In genomic region chr6:137216875-137217553, GRCh38 we compare ENCODE assay signal across 1 cellular context.
TF ChIP-seq lines count a peak whose summit lies in the region.

No MANE protein-coding gene starts in this region.

TF ChIP-seq in GM12878, 131 proteins besides CTCF, POLR2A, EP300 and RAD21:
- TF ChIP-seq SMAD1 (IDR thresholded peaks at IDR 0.05; ENCODE audit: low read depth, partially characterized antibody) = no peak
- peak; percentile 92 for TF ChIP-seq MLLT1 (IDR thresholded peaks at IDR 0.05)
- no peak for TF ChIP-seq ELK1 (IDR thresholded peaks at IDR 0.05; ENCODE audit: low read depth, low read length)
- no peak for TF ChIP-seq EGR1 (IDR thresholded peaks at IDR 0.05; ENCODE audit: borderline replicate concordance in 1 of 2, low read depth in 2 of 2, low read length in 2 of 2)
- 0 out of 2 replicates have a peak, but pooled peaks have one; percentile 18 for TF ChIP-seq NKRF (conservative IDR thresholded peaks at IDR 0.05)
- TF ChIP-seq MTA3 (IDR thresholded peaks at IDR 0.05; ENCODE audit: borderline replicate concordance, low read length) = peak; percentile 27; the same call in 1 of the 2 replicates
- TF ChIP-seq YY1 (IDR thresholded peaks at IDR 0.05; ENCODE audit: low read depth, low read length) = no peak
- TF ChIP-seq CREB1 (IDR thresholded peaks at IDR 0.05; ENCODE audit: low read depth) = 0 out of 2 replicates have a peak, but pooled peaks have one; percentile 13
- TF ChIP-seq SPI1 (IDR thresholded peaks at IDR 0.05; ENCODE audit: borderline replicate concordance, insufficient read depth, low read depth, low read length) = no peak
- no peak for TF ChIP-seq ZNF274 (IDR thresholded peaks at IDR 0.05; ENCODE audit: insufficient read depth, insufficient read length)
- peak; percentile 51 for TF ChIP-seq ATF7 (IDR thresholded peaks at IDR 0.05; ENCODE audit: low read depth)
- no peak for TF ChIP-seq ZNF622 (IDR thresholded peaks at IDR 0.05)
- peak; percentile 12; the same call in 1 of the 2 replicates for TF ChIP-seq LARP7 (IDR thresholded peaks at IDR 0.05)
- TF ChIP-seq CBX3 (IDR thresholded peaks at IDR 0.05; ENCODE audit: borderline replicate concordance, low read depth) = no peak
- no peak for TF ChIP-seq RFX5 (IDR thresholded peaks at IDR 0.05; ENCODE audit: low read depth, low read length)
- 0 out of 2 replicates have a peak, but pooled peaks have one; percentile 8 for TF ChIP-seq SIN3A (IDR thresholded peaks at IDR 0.05; ENCODE audit: low read depth, low read length)
- TF ChIP-seq SREBF1 (IDR thresholded peaks at IDR 0.05; ENCODE audit: low read length) = no peak
- no peak for TF ChIP-seq NFIC (IDR thresholded peaks at IDR 0.05; ENCODE audit: low read depth, low read length)
- TF ChIP-seq ZBTB33 (IDR thresholded peaks at IDR 0.05) = no peak
- no peak for TF ChIP-seq KDM1A (IDR thresholded peaks at IDR 0.05; ENCODE audit: borderline replicate concordance)
- TF ChIP-seq ZNF687 (IDR thresholded peaks at IDR 0.05) = peak; percentile 42
- no peak for TF ChIP-seq ZBED1 (IDR thresholded peaks at IDR 0.05; ENCODE audit: borderline replicate concordance)
- TF ChIP-seq ZZZ3 (IDR thresholded peaks at IDR 0.05; ENCODE audit: control insufficient read depth, insufficient read length, low read depth) = no peak
- no peak for TF ChIP-seq HSF1 (IDR thresholded peaks at IDR 0.05; ENCODE audit: low read depth, low read length)
- 0 out of 2 replicates have a peak, but pooled peaks have one; percentile 32 for TF ChIP-seq NR2F1 (conservative IDR thresholded peaks at IDR 0.05)
- peak; percentile 30 for TF ChIP-seq SKIL (IDR thresholded peaks at IDR 0.05; ENCODE audit: low read depth, poor library complexity, severe bottlenecking)
- no peak for TF ChIP-seq POLR2AphosphoS2 (IDR thresholded peaks at IDR 0.05; ENCODE audit: low read depth, low read length)
- peak; percentile 50; the same call in 1 of the 2 replicates for TF ChIP-seq BACH1 (IDR thresholded peaks at IDR 0.05; ENCODE audit: borderline replicate concordance)
- TF ChIP-seq ZNF592 (IDR thresholded peaks at IDR 0.05) = no peak
- TF ChIP-seq NRF1 (conservative IDR thresholded peaks at IDR 0.05; ENCODE audit: low read depth, low read length) = no peak
- TF ChIP-seq POLR2AphosphoS5 (IDR thresholded peaks at IDR 0.05; ENCODE audit: low read length) = peak; percentile 89
